In the genomic region with DNA sequence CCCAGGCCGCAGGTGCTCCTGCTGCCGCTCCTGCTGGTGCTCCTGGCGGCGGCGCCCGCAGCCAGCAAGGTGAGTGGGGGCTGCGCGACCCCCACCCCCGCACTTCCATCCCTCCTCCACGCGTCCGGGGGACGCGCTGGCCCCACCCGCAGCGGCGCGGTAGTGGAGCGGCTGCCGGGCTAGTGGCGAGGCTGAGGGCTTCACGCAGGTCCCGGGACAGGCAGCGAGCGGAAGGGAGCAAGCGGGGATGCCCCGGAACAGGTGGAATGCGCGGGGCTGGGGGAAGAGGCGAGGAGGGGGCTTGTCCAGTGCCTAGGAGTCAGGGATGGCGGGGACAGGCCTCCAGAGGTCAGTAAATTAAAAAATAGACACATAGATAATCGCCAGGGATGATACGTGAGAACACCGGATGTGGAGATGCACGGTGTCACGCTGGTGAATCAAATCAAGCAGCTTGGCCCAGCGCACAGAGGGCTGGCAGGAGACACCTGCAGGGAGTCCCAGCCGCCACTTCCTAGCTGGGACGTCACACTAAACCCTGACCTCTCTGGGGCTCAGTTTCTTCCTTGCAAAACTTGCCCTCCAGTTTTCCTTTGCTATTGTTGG, we compare ENCODE assay signal across 8 cellular contexts. TPM values are rescaled to one million over a fixed set of nuclear protein-coding genes. Genes with fewer than 3 reads are reported as not detected.
DNase-seq lines count a peak whose midpoint lies in the region; ATAC-seq, FAIRE-seq and TF ChIP-seq lines count a peak whose summit lies in the region.

No MANE protein-coding gene starts in this region.

- H3K4me3 Mint-ChIP-seq in activated naive CD4-positive, alpha-beta T cell treated with anti-CD3 and anti-CD28 coated beads, Interleukin-2, amount 50 U/mL, for 24 hours = peak overlapping the region; percentile 49
- H3K4me3 Mint-ChIP-seq in endodermal cell (peak overlapping the region; percentile 64), natural killer cell (peak overlapping the region; percentile 45)

- H3K36me3 ChIP-seq in endodermal cell (ENCODE audit: control insufficient read depth, insufficient read depth, low read length) = no peaks in the 10 kb centered on the region

- intact Hi-C loops in natural killer cell (cut with micrococcal nuclease) = no loop called here

- no peak for FAIRE-seq in HTR-8/SVneo (lab: Jason Lieb, UNC)

- no peak overlapping the region for H3K27ac Mint-ChIP-seq in activated naive CD4-positive, alpha-beta T cell treated with anti-CD3 and anti-CD28 coated beads, Interleukin-2, amount 50 U/mL, for 24 hours
- H3K27ac Mint-ChIP-seq in endodermal cell (peak overlapping the region; percentile 68), natural killer cell (no peak overlapping the region)

- peaks cover 4% of the 10 kb centered on the region for H3K9me3 ChIP-seq in endodermal cell (ENCODE audit: control insufficient read depth, low read length)

- H3K36me3 Mint-ChIP-seq in activated naive CD4-positive, alpha-beta T cell treated with anti-CD3 and anti-CD28 coated beads, Interleukin-2, amount 50 U/mL, for 24 hours = no peaks in the 10 kb centered on the region
- H3K36me3 Mint-ChIP-seq in endodermal cell (ENCODE audit: low read depth) (no peaks in the 10 kb centered on the region), natural killer cell (no peaks in the 10 kb centered on the region)

- H3K27ac ChIP-seq in endodermal cell (ENCODE audit: low read depth, low read length) = no peak overlapping the region

- TF ChIP-seq CTCF in endodermal cell (conservative IDR thresholded peaks at IDR 0.05) (peak; percentile 10), natural killer cell (IDR thresholded peaks at IDR 0.05) (no peak)

- no peak for DNase-seq in activated naive CD4-positive, alpha-beta T cell treated with Interleukin-2 at 50 U/mL for 16 hours
- DNase-seq in NCI-H748 (lab: John Stamatoyannopoulos, UW; ENCODE audit: unreplicated experiment) (peak; percentile 66), endodermal cell (peak; percentile 77), natural killer cell (no peak), NCI-H1105 treated with DMSO at 0.1 percent for 48 hours (lab: John Stamatoyannopoulos, UW) (no peak), HTR-8/SVneo (ENCODE audit: insufficient read length, low spot score) (no peak)

- H3K9ac ChIP-seq in endodermal cell (ENCODE audit: extremely low read depth, low read length, poor library complexity, severe bottlenecking) = no peak overlapping the region

- ATAC-seq in HG02588 (IDR thresholded peaks at IDR 0.05; ENCODE audit: unreplicated experiment) = peak; percentile 57
- peak in 2 of 3 donors; percentile 25 to 58 for ATAC-seq in natural killer cell

- peaks cover 36% of the 10 kb centered on the region for H3K27me3 ChIP-seq in endodermal cell (ENCODE audit: control insufficient read depth, insufficient read depth, low read length, poor library complexity, severe bottlenecking)

- peaks cover 42% of the 10 kb centered on the region for H3K27me3 Mint-ChIP-seq in activated naive CD4-positive, alpha-beta T cell treated with anti-CD3 and anti-CD28 coated beads, Interleukin-2, amount 50 U/mL, for 24 hours
- H3K27me3 Mint-ChIP-seq in endodermal cell (ENCODE audit: insufficient read depth) = peaks cover 44% of the 10 kb centered on the region
- peaks cover 21 to 55% of the 10 kb centered on the region in 2 donors for H3K27me3 Mint-ChIP-seq in natural killer cell (ENCODE audit: low read depth in 2 of 2)

- 2 to 6% methylated on average over 10 to 39 of the region's 39 CpGs for WGBS in endodermal cell (ENCODE audit: insufficient coverage in 1 of 2, insufficient read length in 1 of 2), 2 experiments

- H3K4me1 ChIP-seq in endodermal cell (ENCODE audit: control insufficient read depth, insufficient read depth, low read length) = peaks cover 9% of the 10 kb centered on the region

- H3K4me3 ChIP-seq in endodermal cell (ENCODE audit: low read length) = peak overlapping the region; percentile 75

- H3K9me3 Mint-ChIP-seq in activated naive CD4-positive, alpha-beta T cell treated with anti-CD3 and anti-CD28 coated beads, Interleukin-2, amount 50 U/mL, for 24 hours = peaks cover 10% of the 10 kb centered on the region
- H3K9me3 Mint-ChIP-seq in endodermal cell (peaks cover 6% of the 10 kb centered on the region), natural killer cell (no peaks in the 10 kb centered on the region)

- peaks cover 9% of the 10 kb centered on the region for H3K4me1 Mint-ChIP-seq in activated naive CD4-positive, alpha-beta T cell treated with anti-CD3 and anti-CD28 coated beads, Interleukin-2, amount 50 U/mL, for 24 hours
- H3K4me1 Mint-ChIP-seq in endodermal cell (peaks cover 41% of the 10 kb centered on the region), natural killer cell (peaks cover 0 to 5% of the 10 kb centered on the region in 2 donors)

RNA-seq across cellular contexts. Expression of a gene that starts 0.4 kb away (rescaled TPM):
- total RNA-seq in endodermal cell (1 to 10 TPM; 1.7 to 2.4 TPM), natural killer cell (1 to 10 TPM in 2 of 3 donors, under 1 TPM in 1; 0.45 to 1.8 (median 1.0) TPM)
- polyA plus RNA-seq in endodermal cell (2013, experiment 1 of 2) = 0.71 TPM
- 0.33 TPM for polyA plus RNA-seq in endodermal cell (2013, experiment 2 of 2)

RNA-seq across cellular contexts. Expression of a gene that starts 0.8 kb away (rescaled TPM):
- total RNA-seq in endodermal cell (1 to 10 TPM; 2.2 to 2.9 TPM), natural killer cell (1 to 10 TPM in 1 of 3 donors, under 1 TPM in 2; 0.31 to 2.3 (median 0.88) TPM)
- 0.18 TPM for polyA plus RNA-seq in endodermal cell (2013, experiment 1 of 2)
- polyA plus RNA-seq in endodermal cell (2013, experiment 2 of 2) = 0.29 TPM

Comparison
In these comparisons a context has a peak if more than half of its experiments do, and no peak if none do; other contexts are left out.
1. DNase-seq: peak in NCI-H748 (single experiment) and endodermal cell (single experiment); none in activated naive CD4-positive, alpha-beta T cell treated with Interleukin-2 at 50 U/mL for 16 hours (single experiment), natural killer cell (single experiment), NCI-H1105 treated with DMSO at 0.1 percent for 48 hours (single experiment) and HTR-8/SVneo (single experiment).
2. Peak in every context shown above with its lines, with median percentiles within 50 percentile points of each other: H3K4me3 Mint-ChIP-seq.